ENCODE assay signal across 29 cellular contexts in the genomic region with DNA sequence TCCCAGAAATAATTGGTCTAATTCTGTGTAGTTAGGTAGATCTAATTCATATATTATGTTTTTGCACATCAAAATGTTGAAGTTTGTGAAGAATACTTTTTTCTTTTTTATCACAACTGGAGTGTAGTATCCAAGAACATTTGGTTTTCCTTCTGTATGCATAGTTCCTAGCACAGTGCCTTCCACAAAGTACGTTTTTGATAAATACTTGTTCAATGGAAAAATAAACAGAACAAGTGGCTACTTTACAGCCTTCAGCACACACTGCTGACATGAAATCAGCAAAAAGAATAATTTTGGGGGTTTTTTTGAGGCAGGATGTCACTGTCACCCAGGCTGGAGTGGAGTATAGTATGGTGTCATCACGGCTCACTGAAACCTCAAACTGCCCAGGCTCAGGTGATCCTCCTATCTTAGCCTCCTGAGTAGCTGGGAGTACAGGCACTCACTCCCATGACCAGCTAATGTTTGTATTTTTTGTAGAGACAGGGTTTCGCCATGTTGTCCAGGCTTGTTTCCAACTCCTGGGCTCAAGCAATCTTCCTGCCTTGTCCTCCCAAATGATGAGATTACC.
DNase-seq lines count a peak whose midpoint lies in the region; ATAC-seq, FAIRE-seq and TF ChIP-seq lines count a peak whose summit lies in the region.
"Had no signal": no experiment of that assay in that cellular context is flagged by ENCODE, and none has a peak within 500 bp of the region (broad histone marks: within the 10 kb centered on the region; RNA-seq: fewer than 3 reads in every experiment).

No MANE protein-coding gene starts in this region.

- ATAC-seq in activated T-helper 17 cell treated with anti-CD3 and anti-CD28 coated beads, Interleukin-2, amount 50 U/mL, for 72 hours (replicated peaks): peak; percentile 64
- peak; percentile 41 for ATAC-seq in naive thymus-derived CD4-positive, alpha-beta T cell
- no peak for ATAC-seq in GM23338

- H3K36me3 Mint-ChIP-seq in CD4-positive, alpha-beta memory T cell: peaks cover 24 to 66% of the 10 kb centered on the region in 2 donors
- peaks cover 18% of the 10 kb centered on the region for H3K36me3 Mint-ChIP-seq in activated T-helper 17 cell treated with anti-CD3 and anti-CD28 coated beads, Interleukin-2, amount 50 U/mL, for 72 hours (ENCODE audit: low read depth)
- H3K36me3 Mint-ChIP-seq in naive thymus-derived CD4-positive, alpha-beta T cell: peaks cover 0 to 19% (median 11%) of the 10 kb centered on the region in 5 donors
- no peaks in the 10 kb centered on the region for H3K36me3 Mint-ChIP-seq in GM23338 (ENCODE audit: low read depth)

- TF ChIP-seq POLR2A in GM12892 (IDR thresholded peaks at IDR 0.05; ENCODE audit: low read depth, low read length): no peak

- no peak overlapping the region for H2AFZ ChIP-seq in GM23338

- TF ChIP-seq CTCF in GM23338 (conservative IDR thresholded peaks at IDR 0.05; ENCODE audit: low read depth in 2 of 2): no peak

- H3K9me3 Mint-ChIP-seq in CD4-positive, alpha-beta memory T cell: no peaks in the 10 kb centered on the region
- no peaks in the 10 kb centered on the region for H3K9me3 Mint-ChIP-seq in activated T-helper 17 cell treated with anti-CD3 and anti-CD28 coated beads, Interleukin-2, amount 50 U/mL, for 72 hours
- H3K9me3 Mint-ChIP-seq in naive thymus-derived CD4-positive, alpha-beta T cell: no peaks in the 10 kb centered on the region
- H3K9me3 Mint-ChIP-seq in GM23338: no peaks in the 10 kb centered on the region
- H3K9me3 Mint-ChIP-seq: CD4-positive, alpha-beta T cell; nephron progenitor cell had no signal

- H4K20me1 ChIP-seq in GM23338 (replicated peaks; ENCODE audit: insufficient read depth): no peaks in the 10 kb centered on the region

- peak; percentile 81 for FAIRE-seq in GM12892 (lab: Jason Lieb, UNC)
- FAIRE-seq: frontal cortex, H1 had no signal

- intact Hi-C loops in CD4-positive, alpha-beta memory T cell (cut with micrococcal nuclease): no loop called here
- intact Hi-C loops in naive thymus-derived CD4-positive, alpha-beta T cell (cut with micrococcal nuclease): no loop called here

- no peaks in the 10 kb centered on the region for H3K4me1 ChIP-seq in CD4-positive, alpha-beta memory T cell (ENCODE audit: insufficient read depth, low read length)
- peaks cover 0 to 25% of the 10 kb centered on the region in 2 donors for H3K4me1 ChIP-seq in naive thymus-derived CD4-positive, alpha-beta T cell (ENCODE audit: control insufficient read depth in 2 of 2, insufficient read depth in 2 of 2, low read length in 2 of 2)
- H3K4me1 ChIP-seq in GM23338 (ENCODE audit: insufficient read depth): no peaks in the 10 kb centered on the region
- H3K4me1 ChIP-seq: breast epithelium, colonic mucosa, left ventricle myocardium inferior, right atrium auricular region, SJSA1 had no signal

- CTCF ChIA-PET in CD4-positive, alpha-beta memory T cell (lab: Charles Lee; ENCODE audit: partially characterized antibody): interaction anchor here (0.9 to 1.1 kb wide), 2 partner anchors 123 to 128 kb away, joined by 4 read pairs; no protein-coding TSS in a partner anchor
- CTCF ChIA-PET in naive thymus-derived CD4-positive, alpha-beta T cell (lab: Charles Lee): no interaction called here

- no peak overlapping the region for H3K4me3 ChIP-seq in CD4-positive, alpha-beta memory T cell (ENCODE audit: low read length in 2 of 2)
- no peak overlapping the region for H3K4me3 ChIP-seq in naive thymus-derived CD4-positive, alpha-beta T cell (ENCODE audit: low read length)
- H3K4me3 ChIP-seq in GM23338: no peak overlapping the region
- H3K4me3 ChIP-seq: breast epithelium, colonic mucosa, esophagus muscularis mucosa, left ventricle myocardium inferior, MG63, ovary, right atrium auricular region, SJSA1 had no signal

- H3K4me2 ChIP-seq in GM23338: no peak overlapping the region

- H3K36me3 ChIP-seq in CD4-positive, alpha-beta memory T cell (ENCODE audit: insufficient read depth, low read length): no peaks in the 10 kb centered on the region
- H3K36me3 ChIP-seq in naive thymus-derived CD4-positive, alpha-beta T cell (ENCODE audit: control insufficient read depth in 2 of 3, insufficient read depth in 3 of 3, low read length in 3 of 3): peaks cover 0 to 20% (median 0%) of the 10 kb centered on the region in 3 experiments
- no peaks in the 10 kb centered on the region for H3K36me3 ChIP-seq in GM23338 (ENCODE audit: insufficient read depth)
- H3K36me3 ChIP-seq: breast epithelium, colonic mucosa, esophagus muscularis mucosa, left ventricle myocardium inferior, MG63, ovary, right atrium auricular region, SJSA1 had no signal

- no peaks in the 10 kb centered on the region for H3K9me2 ChIP-seq in GM23338 (ENCODE audit: insufficient read depth)

- no peak overlapping the region for H3K27ac ChIP-seq in CD4-positive, alpha-beta memory T cell (ENCODE audit: low read depth, low read length)
- H3K27ac ChIP-seq in naive thymus-derived CD4-positive, alpha-beta T cell (ENCODE audit: low read depth, low read length): no peak overlapping the region
- no peak overlapping the region for H3K27ac ChIP-seq in GM23338 (ENCODE audit: low read depth)
- H3K27ac ChIP-seq: breast epithelium, colonic mucosa, esophagus muscularis mucosa, left ventricle myocardium inferior, ovary, right atrium auricular region, SJSA1 had no signal

- no peaks in the 10 kb centered on the region for H3K27me3 Mint-ChIP-seq in CD4-positive, alpha-beta memory T cell
- H3K27me3 Mint-ChIP-seq in activated T-helper 17 cell treated with anti-CD3 and anti-CD28 coated beads, Interleukin-2, amount 50 U/mL, for 72 hours: no peaks in the 10 kb centered on the region
- H3K27me3 Mint-ChIP-seq in naive thymus-derived CD4-positive, alpha-beta T cell: peaks cover 0 to 2% (median 0%) of the 10 kb centered on the region in 5 donors
- H3K27me3 Mint-ChIP-seq in GM23338 (ENCODE audit: insufficient read depth, low read depth, poor library complexity): no peaks in the 10 kb centered on the region
- H3K27me3 Mint-ChIP-seq: CD4-positive, alpha-beta T cell had no signal

- no peak for DNase-seq in CD4-positive, alpha-beta memory T cell
- DNase-seq in GM12892 (ENCODE audit: insufficient read length) (no peak), NCI-H226 (no peak), GM23338 (ENCODE audit: low spot score) (no peak)
- DNase-seq in naive thymus-derived CD4-positive, alpha-beta T cell: no peak
- DNase-seq in effector CD8-positive, alpha-beta T cell (lab: John Stamatoyannopoulos, UW): no peak
- DNase-seq: activated CD4-positive, CD25-positive, alpha-beta regulatory T cell treated with anti-CD3 and anti-CD28 coated beads, Interleukin-2, amount 50 U/mL, for 72 hours; amniotic stem cell; CD4-positive, alpha-beta T cell; colonic mucosa; DMS153; GDM1; left ventricle myocardium inferior; MG63; midbrain; NCI-H1417 treated with DMSO at 0.1 percent for 48 hours; NCI-H2107; nephron progenitor cell; ovary; stimulated activated CD4-positive, alpha-beta T cell treated with anti-CD3 and anti-CD28 coated beads, Interleukin-4, amount 100 ng/mL, for 24 hours; stimulated activated naive CD4-positive, alpha-beta T cell treated with Interleukin-2 at 50 U/mL for 16 hours; T-helper 1 cell had no signal

- H3K27ac Mint-ChIP-seq in CD4-positive, alpha-beta memory T cell: peak overlapping the region in 5 of 7 donors; percentile 5 to 82 (median 65)
- no peak overlapping the region for H3K27ac Mint-ChIP-seq in activated T-helper 17 cell treated with anti-CD3 and anti-CD28 coated beads, Interleukin-2, amount 50 U/mL, for 72 hours
- peak overlapping the region in 2 of 9 donors; percentile 29 to 76 for H3K27ac Mint-ChIP-seq in naive thymus-derived CD4-positive, alpha-beta T cell
- no peak overlapping the region for H3K27ac Mint-ChIP-seq in GM23338
- H3K27ac Mint-ChIP-seq: CD4-positive, alpha-beta T cell; nephron progenitor cell had no signal

- no peaks in the 10 kb centered on the region for H3K27me3 ChIP-seq in CD4-positive, alpha-beta memory T cell (ENCODE audit: insufficient read depth, low read length)
- no peaks in the 10 kb centered on the region for H3K27me3 ChIP-seq in naive thymus-derived CD4-positive, alpha-beta T cell (ENCODE audit: control insufficient read depth in 2 of 2, insufficient read depth in 2 of 2, low read length in 2 of 2)
- no peaks in the 10 kb centered on the region for H3K27me3 ChIP-seq in GM23338 (ENCODE audit: insufficient read depth)
- H3K27me3 ChIP-seq: breast epithelium, colonic mucosa, esophagus muscularis mucosa, MG63, ovary, right atrium auricular region had no signal

- peak overlapping the region in 5 of 8 donors; percentile 4 to 43 (median 30) for H3K4me3 Mint-ChIP-seq in CD4-positive, alpha-beta memory T cell
- H3K4me3 Mint-ChIP-seq in activated T-helper 17 cell treated with anti-CD3 and anti-CD28 coated beads, Interleukin-2, amount 50 U/mL, for 72 hours: no peak overlapping the region
- H3K4me3 Mint-ChIP-seq in naive thymus-derived CD4-positive, alpha-beta T cell: no peak overlapping the region
- no peak overlapping the region for H3K4me3 Mint-ChIP-seq in GM23338
- H3K4me3 Mint-ChIP-seq: CD4-positive, alpha-beta T cell; nephron progenitor cell had no signal

- H3F3A ChIP-seq in GM23338 (replicated peaks; ENCODE audit: low read depth): no peaks in the 10 kb centered on the region

- H3K4me1 Mint-ChIP-seq in CD4-positive, alpha-beta memory T cell: peaks cover 4 to 58% (median 12%) of the 10 kb centered on the region in 4 donors
- H3K4me1 Mint-ChIP-seq in activated T-helper 17 cell treated with anti-CD3 and anti-CD28 coated beads, Interleukin-2, amount 50 U/mL, for 72 hours: no peaks in the 10 kb centered on the region
- H3K4me1 Mint-ChIP-seq in naive thymus-derived CD4-positive, alpha-beta T cell: peaks cover 0 to 26% (median 4%) of the 10 kb centered on the region in 7 donors
- no peaks in the 10 kb centered on the region for H3K4me1 Mint-ChIP-seq in GM23338

- no peaks in the 10 kb centered on the region for H3K79me2 ChIP-seq in GM23338 (replicated peaks; ENCODE audit: insufficient read depth)

- POLR2A ChIA-PET in CD4-positive, alpha-beta memory T cell (lab: Charles Lee; ENCODE audit: partially characterized antibody): no interaction called here
- POLR2A ChIA-PET in naive thymus-derived CD4-positive, alpha-beta T cell (lab: Charles Lee): no interaction called here

- H3K9me3 ChIP-seq in CD4-positive, alpha-beta memory T cell (ENCODE audit: control insufficient read depth in 1 of 2, low read length in 2 of 2): no peaks in the 10 kb centered on the region
- H3K9me3 ChIP-seq in naive thymus-derived CD4-positive, alpha-beta T cell (ENCODE audit: control insufficient read depth in 2 of 3, low read length in 3 of 3): no peaks in the 10 kb centered on the region
- H3K9me3 ChIP-seq: breast epithelium, colonic mucosa, esophagus muscularis mucosa, left ventricle myocardium inferior, MG63, ovary, right atrium auricular region, SJSA1 had no signal

TF ChIP-seq in GM23338, 12 proteins besides CTCF, POLR2A, EP300 and RAD21 (continues in another document):
- TF ChIP-seq POLR2AphosphoS5 (IDR thresholded peaks at IDR 0.05; ENCODE audit: low read depth): no peak
- no peak for TF ChIP-seq ZNF331 (CRISPR knock-in tag; IDR thresholded peaks at IDR 0.05; ENCODE audit: low read depth)
- no peak for TF ChIP-seq STAT1 (IDR thresholded peaks at IDR 0.05; ENCODE audit: unreplicated experiment)
- no peak for TF ChIP-seq ZNF114 (CRISPR knock-in tag; IDR thresholded peaks at IDR 0.05)
- TF ChIP-seq EZH2phosphoT487 (IDR thresholded peaks at IDR 0.05; ENCODE audit: unreplicated experiment): no peak

Comparison
In these comparisons a context has a peak if more than half of its experiments do, and no peak if none do; other contexts are left out.
1. H3K27ac Mint-ChIP-seq: peak in CD4-positive, alpha-beta memory T cell (5 of 7); none in activated T-helper 17 cell treated with anti-CD3 and anti-CD28 coated beads, Interleukin-2, amount 50 U/mL, for 72 hours (single experiment) and GM23338 (single experiment).
2. H3K4me3 Mint-ChIP-seq: peak in CD4-positive, alpha-beta memory T cell (5 of 8); none in activated T-helper 17 cell treated with anti-CD3 and anti-CD28 coated beads, Interleukin-2, amount 50 U/mL, for 72 hours (single experiment), naive thymus-derived CD4-positive, alpha-beta T cell (0 of 10) and GM23338 (single experiment).